In the genomic region with DNA sequence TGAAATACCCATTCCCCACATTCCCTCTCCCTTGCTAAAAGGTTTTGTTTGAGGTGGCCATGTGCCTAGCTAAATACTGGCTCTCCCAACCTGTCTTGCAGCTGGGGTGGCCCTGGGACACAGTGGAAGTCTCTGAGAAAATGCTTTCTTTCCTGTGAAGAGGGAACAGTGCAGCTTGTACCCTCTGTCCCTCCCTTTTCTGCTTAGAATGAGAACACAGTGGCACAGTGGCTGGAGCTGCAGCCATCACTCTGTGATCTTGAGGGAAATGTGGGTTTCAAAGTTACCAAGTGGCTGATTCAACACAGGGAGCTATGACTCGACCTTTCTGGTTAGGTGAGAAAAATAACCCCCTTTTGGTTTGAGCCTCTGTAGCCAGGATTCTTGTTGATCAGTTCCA, we compare ENCODE assay signal across 16 cellular contexts.
DNase-seq lines count a peak whose midpoint lies in the region; ATAC-seq and TF ChIP-seq lines count a peak whose summit lies in the region.
"Had no signal": no experiment of that assay in that cellular context is flagged by ENCODE, and none has a peak within 500 bp of the region (broad histone marks: within the 10 kb centered on the region; RNA-seq: fewer than 3 reads in every experiment).

No MANE protein-coding gene starts in this region.

- H3K9me3 ChIP-seq in T-helper 17 cell (ENCODE audit: control insufficient read depth, low read length, poor library complexity, severe bottlenecking) (no peaks in the 10 kb centered on the region), body of pancreas (no peaks in the 10 kb centered on the region), stomach (peaks cover 0 to 12% (median 6%) of the 10 kb centered on the region in 4 donors)

- peaks cover 34% of the 10 kb centered on the region for H3K4me1 Mint-ChIP-seq in T-helper 17 cell
- H3K4me1 Mint-ChIP-seq: brain, neural progenitor cell had no signal

- no peak overlapping the region for H3K4me3 ChIP-seq in body of pancreas
- H3K4me3 ChIP-seq in stomach: no peak overlapping the region
- H3K4me3 ChIP-seq: lung, neural progenitor cell, sigmoid colon had no signal

- H3K36me3 ChIP-seq in body of pancreas (replicated peaks in 1 of 2; ENCODE audit: insufficient read depth in 1 of 2, low read depth in 2 of 2) (no peaks in the 10 kb centered on the region), stomach (no peaks in the 10 kb centered on the region)
- H3K36me3 ChIP-seq: neural progenitor cell, sigmoid colon had no signal

- H3K27me3 Mint-ChIP-seq in T-helper 17 cell: no peaks in the 10 kb centered on the region

- DNase-seq in activated naive CD4-positive, alpha-beta T cell treated with Interleukin-2 at 50 U/mL for 16 hours: peak; percentile 25
- DNase-seq in activated naive CD4-positive, alpha-beta T cell treated with anti-CD3 and anti-CD28 coated beads, Interleukin-2, amount 50 U/mL, for 16 hours: no peak
- DNase-seq in T-helper 17 cell: no peak
- peak; percentile 65 to 73 (median 70) for DNase-seq in body of pancreas
- DNase-seq in stomach: peak; percentile 46
- DNase-seq in iPS-NIHi11 (ENCODE audit: low spot score): no peak
- DNase-seq in amniotic stem cell (lab: John Stamatoyannopoulos, UW): no peak
- DNase-seq in GOT3 (lab: John Stamatoyannopoulos, UW): no peak
- DNase-seq: DMS 273 treated with DMSO at 0.1 percent for 48 hours, foreskin keratinocyte, Right ventricle myocardium superior, sigmoid colon, T-helper 9 cell had no signal

- H3K4me1 ChIP-seq in body of pancreas (peaks cover 20% of the 10 kb centered on the region), stomach (no peaks in the 10 kb centered on the region)
- H3K4me1 ChIP-seq: foreskin keratinocyte, neural progenitor cell, sigmoid colon had no signal

- TF ChIP-seq CTCF in body of pancreas (IDR thresholded peaks at IDR 0.05): no peak
- no peak for TF ChIP-seq CTCF in stomach (IDR thresholded peaks at IDR 0.05)

- TF ChIP-seq POLR2A in body of pancreas (IDR thresholded peaks at IDR 0.05): peak in 1 of 3 donors; percentile 24
- TF ChIP-seq POLR2A in stomach (IDR thresholded peaks at IDR 0.05): no peak

- TF ChIP-seq EP300 in stomach (IDR thresholded peaks at IDR 0.05): no peak

- 25 to 32% methylated on average over 1 of the region's 1 CpG for WGBS in body of pancreas, 2 donors
- WGBS in stomach, 5 donors: 25 to 70% (median 32%) methylated on average over 1 of the region's 1 CpG

- H3K27me3 ChIP-seq in body of pancreas: no peaks in the 10 kb centered on the region
- H3K27me3 ChIP-seq in stomach: peaks cover 0 to 5% (median 0%) of the 10 kb centered on the region in 3 donors
- H3K27me3 ChIP-seq: foreskin keratinocyte, neural progenitor cell had no signal

- H3K36me3 Mint-ChIP-seq in T-helper 17 cell (ENCODE audit: low read depth): peaks cover 5% of the 10 kb centered on the region
- H3K36me3 Mint-ChIP-seq: brain, neural progenitor cell had no signal

- intact Hi-C loops in body of pancreas (cut with DNase I): no loop called here
- intact Hi-C loops in stomach (cut with DNase I; ENCODE audit: low total_unique reads): no loop called here

- H3K27ac ChIP-seq in body of pancreas (peak overlapping the region; percentile 12 to 52 (median 40)), stomach (no peak overlapping the region)
- H3K27ac ChIP-seq: foreskin keratinocyte, neural progenitor cell, sigmoid colon had no signal

- H3K27ac Mint-ChIP-seq in T-helper 17 cell: peak overlapping the region; percentile 73
- H3K27ac Mint-ChIP-seq: brain, neural progenitor cell had no signal

- H3K4me3 Mint-ChIP-seq in T-helper 17 cell: no peak overlapping the region
- H3K4me3 Mint-ChIP-seq: brain, neural progenitor cell had no signal

- ATAC-seq in T-helper 17 cell (peak; percentile 59), body of pancreas (peak; percentile 90)
- ATAC-seq: foreskin keratinocyte had no signal

Comparison
In these comparisons a context has a peak if more than half of its experiments do, and no peak if none do; other contexts are left out.
1. DNase-seq: peak in activated naive CD4-positive, alpha-beta T cell treated with Interleukin-2 at 50 U/mL for 16 hours (single experiment), body of pancreas (4 of 4) and stomach (single experiment); none in activated naive CD4-positive, alpha-beta T cell treated with anti-CD3 and anti-CD28 coated beads, Interleukin-2, amount 50 U/mL, for 16 hours (single experiment), T-helper 17 cell (0 of 3), iPS-NIHi11 (single experiment), amniotic stem cell (single experiment) and GOT3 (single experiment).
2. H3K27ac ChIP-seq: peak in body of pancreas (4 of 4); none in stomach (0 of 5).